14 cellular contexts compared by ENCODE assay signal in the genomic region with DNA sequence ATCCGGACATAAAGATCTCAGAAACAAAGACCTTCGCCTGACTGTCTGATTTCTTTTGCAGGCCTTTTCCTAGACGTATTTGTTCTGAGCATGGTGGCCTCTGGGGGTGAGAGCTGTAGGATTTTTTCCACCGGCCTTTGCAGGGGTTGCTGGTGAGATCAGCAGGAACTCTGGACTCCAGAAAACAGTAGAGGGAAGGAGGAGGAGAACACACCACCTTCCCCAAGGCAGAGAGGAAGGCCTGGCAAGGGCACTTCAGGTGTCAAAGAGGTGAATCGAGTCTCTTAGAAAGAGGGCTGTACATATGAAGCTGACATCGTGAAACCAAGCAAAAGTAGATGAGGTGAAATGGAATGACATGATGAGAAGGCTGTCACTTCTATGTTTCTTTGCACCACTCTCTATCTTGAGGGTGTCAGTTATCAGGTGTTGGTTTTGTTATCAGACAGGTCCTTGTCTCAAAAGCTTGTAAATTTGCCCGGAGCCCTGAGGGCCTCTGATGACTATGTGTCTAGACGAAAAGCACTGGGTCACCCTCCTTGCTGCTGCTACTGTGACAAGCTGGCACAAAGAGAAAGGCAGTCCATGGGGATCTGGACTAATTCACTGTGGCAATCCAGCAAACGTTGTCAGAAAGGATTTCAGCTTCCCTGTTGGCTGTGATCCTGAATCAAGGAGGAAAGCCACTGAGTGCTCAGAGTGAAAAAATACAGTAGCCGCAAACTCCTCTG.
DNase-seq lines count a peak whose midpoint lies in the region; ATAC-seq and TF ChIP-seq lines count a peak whose summit lies in the region.
"Had no signal": no experiment of that assay in that cellular context is flagged by ENCODE, and none has a peak within 500 bp of the region (broad histone marks: within the 10 kb centered on the region; RNA-seq: fewer than 3 reads in every experiment).

No MANE protein-coding gene starts in this region.

- H3K9me3 ChIP-seq in right atrium auricular region: no peaks in the 10 kb centered on the region
- H3K9me3 ChIP-seq in HUES48 (ENCODE audit: control insufficient read depth, insufficient read depth, low read length): no peaks in the 10 kb centered on the region
- H3K9me3 ChIP-seq in Peyer's patch: no peaks in the 10 kb centered on the region

- H3K4me3 ChIP-seq in right atrium auricular region (no peak overlapping the region), HUES48 (ENCODE audit: low read depth, low read length) (no peak overlapping the region), Peyer's patch (no peak overlapping the region)

- peak; percentile 42 for ATAC-seq in Right ventricle myocardium inferior
- peak; percentile 90 for ATAC-seq in left ventricle myocardium superior
- no peak for ATAC-seq in foreskin keratinocyte
- ATAC-seq: HCT116, Panc1 had no signal

- H3K4me1 ChIP-seq in right atrium auricular region (no peaks in the 10 kb centered on the region), HUES48 (ENCODE audit: control insufficient read depth, insufficient read depth, low read length) (peaks cover 36% of the 10 kb centered on the region), foreskin keratinocyte (no peaks in the 10 kb centered on the region), Peyer's patch (no peaks in the 10 kb centered on the region)

- TF ChIP-seq CTCF in right atrium auricular region (IDR thresholded peaks at IDR 0.05): no peak
- TF ChIP-seq CTCF in foreskin keratinocyte (conservative IDR thresholded peaks at IDR 0.05): no peak
- no peak for TF ChIP-seq CTCF in Peyer's patch (IDR thresholded peaks at IDR 0.05)

- intact Hi-C loops in Right ventricle myocardium inferior (cut with DNase I) (no loop called here), left ventricle myocardium superior (cut with micrococcal nuclease) (no loop called here)

- no peak overlapping the region for H3K9ac ChIP-seq in HUES48 (ENCODE audit: low read depth, low read length)

- H3K36me3 ChIP-seq in right atrium auricular region: no peaks in the 10 kb centered on the region
- no peaks in the 10 kb centered on the region for H3K36me3 ChIP-seq in HUES48 (ENCODE audit: control insufficient read depth, insufficient read depth, low read length)
- no peaks in the 10 kb centered on the region for H3K36me3 ChIP-seq in Peyer's patch

- no peak overlapping the region for H3K27ac ChIP-seq in right atrium auricular region
- peak overlapping the region; percentile 42 for H3K27ac ChIP-seq in HUES48 (ENCODE audit: low read depth, low read length)
- no peak overlapping the region for H3K27ac ChIP-seq in foreskin keratinocyte
- H3K27ac ChIP-seq in Peyer's patch: no peak overlapping the region

- H3K27me3 ChIP-seq in right atrium auricular region: no peaks in the 10 kb centered on the region
- H3K27me3 ChIP-seq in HUES48 (ENCODE audit: control insufficient read depth, insufficient read depth, low read length): no peaks in the 10 kb centered on the region
- peaks cover 4% of the 10 kb centered on the region for H3K27me3 ChIP-seq in foreskin keratinocyte
- no peaks in the 10 kb centered on the region for H3K27me3 ChIP-seq in Peyer's patch

- DNase-seq in Right ventricle myocardium inferior (ENCODE audit: missing footprints) (no peak), right atrium auricular region (ENCODE audit: low spot score) (no peak), left ventricle myocardium superior (no peak), retina (peak; percentile 59), foreskin keratinocyte (no peak), Peyer's patch (no peak)
- DNase-seq: CD4-positive, alpha-beta T cell; MV-4-11; NCI-H1417 treated with DMSO at 0.1 percent for 48 hours; NCI-H226; SHP77 treated with DMSO at 0.1 percent for 48 hours had no signal

- no peak for TF ChIP-seq POLR2A in Peyer's patch (IDR thresholded peaks at IDR 0.05)
